ENCODE assay signal across 12 cellular contexts in genomic region chr2:216188268-216188850, GRCh38.
DNase-seq lines count a peak whose midpoint lies in the region; ATAC-seq, FAIRE-seq and TF ChIP-seq lines count a peak whose summit lies in the region.
"Had no signal": no experiment of that assay in that cellular context is flagged by ENCODE, and none has a peak within 500 bp of the region (broad histone marks: within the 10 kb centered on the region; RNA-seq: fewer than 3 reads in every experiment).

No MANE protein-coding gene starts in this region.

- H4K20me1 ChIP-seq in PC-9 (ENCODE audit: insufficient read depth), result peaks cover 20% of the 10 kb centered on the region

- H3K4me3 Mint-ChIP-seq in osteocyte (ENCODE audit: unreplicated experiment), result no peak overlapping the region

- CTCF ChIA-PET in PC-9 (lab: Charles Lee), result no interaction called here

- no peaks in the 10 kb centered on the region; the same call in 1 of the 2 replicates for H3K9me2 ChIP-seq in PC-9 (ENCODE audit: insufficient read depth)

- H3K9me3 ChIP-seq in PC-9 (ENCODE audit: insufficient read depth, low read depth), result no peaks in the 10 kb centered on the region
- H3K9me3 ChIP-seq in endocrine pancreas (ENCODE audit: control insufficient read depth, low read length), result no peaks in the 10 kb centered on the region
- H3K9me3 ChIP-seq in left ventricle myocardium inferior (replicated peaks), result no peaks in the 10 kb centered on the region
- H3K9me3 ChIP-seq in lower lobe of right lung, result no peaks in the 10 kb centered on the region

- ATAC-seq in lower lobe of right lung, result no peak

- H3K9me3 Mint-ChIP-seq in osteocyte (ENCODE audit: unreplicated experiment), result no peaks in the 10 kb centered on the region

- POLR2A ChIA-PET in PC-9 (lab: Charles Lee; ENCODE audit: unreplicated experiment), result no interaction called here

- DNase-seq in GM12892 (ENCODE audit: insufficient read length), result no peak
- DNase-seq in PC-9, result no peak
- DNase-seq in osteocyte (ENCODE audit: extremely low spot score, unreplicated experiment), result no peak
- DNase-seq in left ventricle myocardium inferior, result no peak
- DNase-seq in SHP77 treated with DMSO at 0.1 percent for 48 hours (lab: John Stamatoyannopoulos, UW), result no peak
- no peak for DNase-seq in NCI-H2029 treated with DMSO at 0.1 percent for 48 hours (lab: John Stamatoyannopoulos, UW)
- DNase-seq in lower lobe of right lung, result no peak
- DNase-seq: activated effector memory CD4-positive, alpha-beta T cell treated with Interleukin-2 at 50 U/mL for 16 hours; dermis blood vessel endothelial cell; stimulated activated CD4-positive, alpha-beta T cell treated with anti-CD3 and anti-CD28 coated beads, Interleukin-15, amount 100 ng/mL, for 24 hours; stimulated activated naive CD4-positive, alpha-beta T cell had no signal

- peaks cover 26% of the 10 kb centered on the region for H3K36me3 ChIP-seq in PC-9 (ENCODE audit: low read depth)
- H3K36me3 ChIP-seq in endocrine pancreas (ENCODE audit: control insufficient read depth, insufficient read depth, low read length), result no peaks in the 10 kb centered on the region
- H3K36me3 ChIP-seq in left ventricle myocardium inferior, result peaks cover 24% of the 10 kb centered on the region
- H3K36me3 ChIP-seq in lower lobe of right lung, result peaks cover 42% of the 10 kb centered on the region

- peaks cover 19% of the 10 kb centered on the region; the same call in 1 of the 2 replicates for H3F3A ChIP-seq in PC-9 (ENCODE audit: insufficient read depth, low read depth)

- no peaks in the 10 kb centered on the region for H3K27me3 ChIP-seq in PC-9 (ENCODE audit: insufficient read depth, low read depth)
- H3K27me3 ChIP-seq in endocrine pancreas (ENCODE audit: control insufficient read depth, insufficient read depth, low read length), result no peaks in the 10 kb centered on the region
- no peaks in the 10 kb centered on the region for H3K27me3 ChIP-seq in left ventricle myocardium inferior (ENCODE audit: low read depth)
- H3K27me3 ChIP-seq in lower lobe of right lung (ENCODE audit: low read depth), result no peaks in the 10 kb centered on the region

- H3K27ac ChIP-seq in PC-9 (peak overlapping the region; percentile 37), left ventricle myocardium inferior (replicated peaks) (no peak overlapping the region), lower lobe of right lung (no peak overlapping the region)

- 0 out of 2 replicates have a peak, but pooled peaks cover 10% of the 10 kb centered on the region for H3K4me1 ChIP-seq in PC-9 (replicated peaks; ENCODE audit: insufficient read depth)
- peaks cover 31% of the 10 kb centered on the region for H3K4me1 ChIP-seq in endocrine pancreas (ENCODE audit: control insufficient read depth, insufficient read depth, low read length)
- H3K4me1 ChIP-seq in left ventricle myocardium inferior, result peaks cover 26% of the 10 kb centered on the region
- H3K4me1 ChIP-seq in lower lobe of right lung, result peaks cover 15% of the 10 kb centered on the region

- no TSS peak for BruUV-seq in PC-9 (replicated peaks; lab: Mats Ljungman, UMichigan)

- intact Hi-C loops in PC-9 (cut with micrococcal nuclease; ENCODE audit: unreplicated experiment), result no loop called here
- intact Hi-C loops in left ventricle myocardium inferior (cut with micrococcal nuclease), result no loop called here
- intact Hi-C loops in lower lobe of right lung (cut with DNase I), result no loop called here

- no peak overlapping the region for H3K4me2 ChIP-seq in PC-9

- peaks cover 28% of the 10 kb centered on the region for H3K79me2 ChIP-seq in PC-9 (ENCODE audit: low read depth)

- H3K36me3 Mint-ChIP-seq in osteocyte (ENCODE audit: unreplicated experiment), result peaks cover 26% of the 10 kb centered on the region

- no peak overlapping the region for H2AFZ ChIP-seq in PC-9

- TF ChIP-seq CTCF in PC-9 (conservative IDR thresholded peaks at IDR 0.05) (no peak), osteocyte (IDR thresholded peaks at IDR 0.05) (no peak), left ventricle myocardium inferior (IDR thresholded peaks at IDR 0.05; ENCODE audit: borderline replicate concordance) (no peak), lower lobe of right lung (IDR thresholded peaks at IDR 0.05) (no peak)

- no peak overlapping the region for H3K4me3 ChIP-seq in PC-9
- peak overlapping the region; percentile 59 for H3K4me3 ChIP-seq in endocrine pancreas (ENCODE audit: control insufficient read depth, insufficient read depth, low read length)
- no peak overlapping the region for H3K4me3 ChIP-seq in left ventricle myocardium inferior
- H3K4me3 ChIP-seq in lower lobe of right lung, result no peak overlapping the region

- H3K9ac ChIP-seq in endocrine pancreas (ENCODE audit: control insufficient read depth, insufficient read depth, low read length), result no peak overlapping the region

- H3K4me1 Mint-ChIP-seq in osteocyte (ENCODE audit: unreplicated experiment), result peaks cover 37% of the 10 kb centered on the region

- H3K27ac Mint-ChIP-seq in osteocyte (ENCODE audit: unreplicated experiment), result peak overlapping the region; percentile 51

- TF ChIP-seq POLR2A in GM12892 (IDR thresholded peaks at IDR 0.05; ENCODE audit: low read depth, low read length), result no peak

- peak; percentile 33 for FAIRE-seq in GM12892 (lab: Jason Lieb, UNC)

- no peaks in the 10 kb centered on the region for H3K27me3 Mint-ChIP-seq in osteocyte (ENCODE audit: unreplicated experiment)
